In the genomic region with DNA sequence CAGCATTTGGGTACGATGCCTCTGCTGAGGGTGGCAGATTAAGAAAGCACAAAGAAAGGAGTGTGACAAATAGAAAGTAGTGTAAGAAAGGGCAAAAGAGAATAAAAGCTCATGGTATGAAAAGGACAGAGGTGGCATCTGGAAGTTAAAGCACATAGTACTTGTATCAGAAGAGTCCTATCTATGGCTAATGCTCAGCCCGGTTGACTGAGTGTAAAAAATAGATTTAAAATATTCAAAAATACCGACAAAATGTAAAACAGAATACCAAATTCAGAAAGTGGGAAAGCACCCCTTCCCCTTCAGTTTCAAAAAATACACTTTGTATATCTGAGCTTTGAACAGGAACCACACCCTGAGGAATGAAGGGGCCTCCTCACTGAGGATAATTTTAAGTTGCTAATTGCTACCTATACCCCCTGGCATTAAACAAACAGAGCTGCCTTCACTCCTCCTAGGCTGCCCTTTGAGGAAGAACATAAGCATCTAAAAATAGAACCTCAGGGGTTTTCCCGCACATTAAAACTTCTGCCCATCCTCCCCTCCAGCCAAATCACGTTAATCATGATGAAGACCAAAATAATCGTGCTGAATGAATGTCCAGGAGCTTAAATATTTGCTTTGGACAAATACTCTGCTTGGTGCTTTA, we compare ENCODE assay signal across 17 cellular contexts. TPM values are rescaled to one million over a fixed set of nuclear protein-coding genes. Genes with fewer than 3 reads are reported as not detected.
A peak's percentile ranks its signal among the peaks of the same experiment; 100 is the strongest.
DNase-seq lines count a peak whose midpoint lies in the region; ATAC-seq lines count a peak whose summit lies in the region.
"Had no signal": no experiment of that assay in that cellular context is flagged by ENCODE, and none has a peak within 500 bp of the region (broad histone marks: within the 10 kb centered on the region; RNA-seq: fewer than 3 reads in every experiment).

No MANE protein-coding gene starts in this region.

- no peaks in the 10 kb centered on the region for H3K27me3 ChIP-seq in mesendoderm (ENCODE audit: insufficient read depth, low read length, poor library complexity)
- H3K27me3 ChIP-seq: esophagus squamous epithelium, ovary had no signal

- H3K36me3 ChIP-seq in mesendoderm (ENCODE audit: control insufficient read depth, insufficient read depth, low read length), result no peaks in the 10 kb centered on the region
- H3K36me3 ChIP-seq: esophagus squamous epithelium, ovary had no signal

- H3K9me3 ChIP-seq in T-helper 17 cell (ENCODE audit: control insufficient read depth, low read length, poor library complexity, severe bottlenecking), result no peaks in the 10 kb centered on the region
- H3K9me3 ChIP-seq: ovary had no signal

- H3K23ac ChIP-seq in mesendoderm (ENCODE audit: low read length), result no peak overlapping the region

- H3K4ac ChIP-seq in mesendoderm (ENCODE audit: low read depth, low read length), result no peak overlapping the region

- H3K4me3 ChIP-seq in mesendoderm (ENCODE audit: low read length), result no peak overlapping the region
- H3K4me3 ChIP-seq: esophagus squamous epithelium, ovary had no signal

- no peaks in the 10 kb centered on the region for H3K79me2 ChIP-seq in mesendoderm (ENCODE audit: control insufficient read depth, insufficient read depth, low read length)

- H3K9me3 Mint-ChIP-seq in IgD-negative memory B cell, result peaks cover 0 to 5% (median 0%) of the 10 kb centered on the region in 3 donors
- H3K9me3 Mint-ChIP-seq in activated T-cell treated with anti-CD3 and anti-CD28 coated beads, Interleukin-2, amount 50 U/mL, for 24 hours, result no peaks in the 10 kb centered on the region
- H3K9me3 Mint-ChIP-seq: activated CD4-positive, alpha-beta T cell treated with anti-CD3 and anti-CD28 coated beads, Interleukin-2, amount 10 ng/mL, durations not matched to agents 7 days and 5 days; activated naive CD4-positive, alpha-beta T cell treated with anti-CD3 and anti-CD28 coated beads, Interleukin-2, amount 50 U/mL, for 24 hours had no signal

- no peak overlapping the region for H4K8ac ChIP-seq in mesendoderm (ENCODE audit: low read depth, low read length)

- no peak overlapping the region for H3K27ac ChIP-seq in mesendoderm (ENCODE audit: low read depth, low read length)
- H3K27ac ChIP-seq: esophagus squamous epithelium, ovary had no signal

- no peak overlapping the region for H3K4me2 ChIP-seq in mesendoderm (ENCODE audit: low read length)

- no peak for ATAC-seq in T-helper 17 cell

- no peak overlapping the region for H4K5ac ChIP-seq in mesendoderm (ENCODE audit: low read length)

- H3K4me3 Mint-ChIP-seq in IgD-negative memory B cell (peak overlapping the region; percentile 27 to 90 (median 40)), T-helper 17 cell (no peak overlapping the region)
- no peak overlapping the region for H3K4me3 Mint-ChIP-seq in activated T-cell treated with anti-CD3 and anti-CD28 coated beads, Interleukin-2, amount 50 U/mL, for 24 hours
- H3K4me3 Mint-ChIP-seq: activated CD4-positive, alpha-beta T cell treated with anti-CD3 and anti-CD28 coated beads, Interleukin-2, amount 10 ng/mL, durations not matched to agents 7 days and 5 days; activated naive CD4-positive, alpha-beta T cell treated with anti-CD3 and anti-CD28 coated beads, Interleukin-2, amount 50 U/mL, for 24 hours had no signal

- H3K56ac ChIP-seq in mesendoderm (ENCODE audit: low read length), result no peak overlapping the region

- H3K27me3 Mint-ChIP-seq in IgD-negative memory B cell (peaks cover 5% of the 10 kb centered on the region), T-helper 17 cell (peaks cover 6% of the 10 kb centered on the region)
- H3K27me3 Mint-ChIP-seq in activated T-cell treated with anti-CD3 and anti-CD28 coated beads, Interleukin-2, amount 50 U/mL, for 24 hours, result no peaks in the 10 kb centered on the region
- H3K27me3 Mint-ChIP-seq: activated CD4-positive, alpha-beta T cell treated with anti-CD3 and anti-CD28 coated beads, Interleukin-2, amount 10 ng/mL, durations not matched to agents 7 days and 5 days; activated naive CD4-positive, alpha-beta T cell treated with anti-CD3 and anti-CD28 coated beads, Interleukin-2, amount 50 U/mL, for 24 hours had no signal

- peak overlapping the region; percentile 14 for H2BK120ac ChIP-seq in mesendoderm (ENCODE audit: low read depth, low read length)

- no peak overlapping the region for H2BK5ac ChIP-seq in mesendoderm (ENCODE audit: low read length)

- H3K18ac ChIP-seq in mesendoderm (ENCODE audit: low read length), result peak overlapping the region; percentile 60

- H3K4me1 Mint-ChIP-seq in IgD-negative memory B cell (peaks cover 24 to 42% (median 33%) of the 10 kb centered on the region in 3 donors), T-helper 17 cell (peaks cover 11% of the 10 kb centered on the region)
- peaks cover 6% of the 10 kb centered on the region for H3K4me1 Mint-ChIP-seq in activated T-cell treated with anti-CD3 and anti-CD28 coated beads, Interleukin-2, amount 50 U/mL, for 24 hours (ENCODE audit: low read depth)

- no peaks in the 10 kb centered on the region for H3K4me1 ChIP-seq in mesendoderm (ENCODE audit: control insufficient read depth, low read depth, low read length)

- peak; percentile 75 for DNase-seq in COR-L47 (lab: John Stamatoyannopoulos, UW)
- DNase-seq in T-helper 17 cell, result no peak
- no peak for DNase-seq in mesendoderm
- DNase-seq in UCSD-AML1 (lab: John Stamatoyannopoulos, UW; ENCODE audit: unreplicated experiment), result no peak
- no peak for DNase-seq in SHP77 (lab: John Stamatoyannopoulos, UW)
- no peak for DNase-seq in activated T-cell treated with anti-CD3 and anti-CD28 coated beads, Interleukin-2, amount 50 U/mL, for 24 hours
- DNase-seq: activated CD4-positive, alpha-beta T cell treated with anti-CD3 and anti-CD28 coated beads, Interleukin-2, amount 10 ng/mL, durations not matched to agents 7 days and 5 days; AML-193; esophagus squamous epithelium; GOT3; NCI-H1930; ovary; small intestine had no signal

- H3K9ac ChIP-seq in mesendoderm (ENCODE audit: low read length), result no peak overlapping the region

- no peaks in the 10 kb centered on the region for H3K36me3 Mint-ChIP-seq in IgD-negative memory B cell
- no peaks in the 10 kb centered on the region for H3K36me3 Mint-ChIP-seq in T-helper 17 cell (ENCODE audit: low read depth)
- H3K36me3 Mint-ChIP-seq in activated T-cell treated with anti-CD3 and anti-CD28 coated beads, Interleukin-2, amount 50 U/mL, for 24 hours (ENCODE audit: low read depth), result no peaks in the 10 kb centered on the region
- H3K36me3 Mint-ChIP-seq: activated naive CD4-positive, alpha-beta T cell treated with anti-CD3 and anti-CD28 coated beads, Interleukin-2, amount 50 U/mL, for 24 hours had no signal

- H3K27ac Mint-ChIP-seq in IgD-negative memory B cell (peak overlapping the region; percentile 28 to 94 (median 90)), T-helper 17 cell (peak overlapping the region; percentile 56)
- H3K27ac Mint-ChIP-seq in activated T-cell treated with anti-CD3 and anti-CD28 coated beads, Interleukin-2, amount 50 U/mL, for 24 hours, result no peak overlapping the region
- H3K27ac Mint-ChIP-seq: activated CD4-positive, alpha-beta T cell treated with anti-CD3 and anti-CD28 coated beads, Interleukin-2, amount 10 ng/mL, durations not matched to agents 7 days and 5 days; activated naive CD4-positive, alpha-beta T cell treated with anti-CD3 and anti-CD28 coated beads, Interleukin-2, amount 50 U/mL, for 24 hours had no signal

- H2BK15ac ChIP-seq in mesendoderm (replicated peaks; ENCODE audit: low read depth), result no peak overlapping the region

- H2AK5ac ChIP-seq in mesendoderm (ENCODE audit: low read length), result no peak overlapping the region

- no CpG with 5 or more reads among the region's 6 CpGs for WGBS in mesendoderm (ENCODE audit: extremely low coverage, insufficient coverage, low lambda C conversion rate)

- H3K79me1 ChIP-seq in mesendoderm (ENCODE audit: low read length), result no peaks in the 10 kb centered on the region

RNA-seq across cellular contexts. Expression of a gene that starts 43.3 kb away (rescaled TPM):
- not detected for polyA plus RNA-seq in IgD-negative memory B cell
- total RNA-seq in T-helper 17 cell, result not detected
- 0.79 TPM for polyA plus RNA-seq in mesendoderm (2013, experiment 1 of 2)
- 0.99 TPM for polyA plus RNA-seq in mesendoderm (2013, experiment 2 of 2)
- total RNA-seq: activated CD4-positive, alpha-beta T cell treated with anti-CD3 and anti-CD28 coated beads, Interleukin-2, amount 10 ng/mL, durations not matched to agents 7 days and 5 days; bronchial epithelial cell; esophagus squamous epithelium; kidney epithelial cell had no signal

Comparison
In these comparisons a context has a peak if more than half of its experiments do, and no peak if none do; other contexts are left out.
1. H3K4me3 Mint-ChIP-seq: peak in IgD-negative memory B cell (4 of 4); none in T-helper 17 cell (single experiment) and activated T-cell treated with anti-CD3 and anti-CD28 coated beads, Interleukin-2, amount 50 U/mL, for 24 hours (single experiment).